ENCODE assay signal across 24 cellular contexts in genomic region chr6:47196113-47196512, GRCh38.
"Had no signal": no experiment of that assay in that cellular context is flagged by ENCODE, and none has a peak within 500 bp of the region (broad histone marks: within the 10 kb centered on the region; RNA-seq: fewer than 3 reads in every experiment).

No MANE protein-coding gene starts in this region.

- H3K4me1 Mint-ChIP-seq: activated T-helper 17 cell treated with anti-CD3 and anti-CD28 coated beads, Interleukin-2, amount 50 U/mL, for 72 hours; T-helper 17 cell had no signal

- DNase-seq: activated B cell treated with CpG ODN at 0.5 μM for 24 hours; activated CD4-positive, alpha-beta memory T cell treated with anti-CD3 and anti-CD28 coated beads for 36 hours; activated CD4-positive, alpha-beta T cell treated with anti-CD3 and anti-CD28 coated beads for 1 hour; activated CD8-positive, alpha-beta memory T cell treated with anti-CD3 and anti-CD28 coated beads for 24 hours; activated gamma-delta T cell; activated naive CD4-positive, alpha-beta T cell treated with anti-CD3 and anti-CD28 coated beads, Interleukin-2, amount 10 ng/mL, durations not matched to agents 7 days and 5 days; activated naive CD8-positive, alpha-beta T cell treated with anti-CD3 and anti-CD28 coated beads for 36 hours; activated T-cell treated with anti-CD3 and anti-CD28 coated beads, Interleukin-2, amount 50 U/mL, for 48 hours; brain microvascular endothelial cell; MG63; MV-4-11; NCI-H1092 treated with DMSO at 0.1 percent for 48 hours; NCI-H1417 treated with DMSO at 0.1 percent for 48 hours; NCI-H1694; NCI-H2029; NCI-H2107; NCI-H510A treated with DMSO at 0.1 percent for 48 hours; PC-3; T-helper 17 cell; T-helper 9 cell had no signal

- ATAC-seq: activated T-helper 17 cell treated with anti-CD3 and anti-CD28 coated beads, Interleukin-2, amount 50 U/mL, for 72 hours; PC-3; T-helper 17 cell had no signal

- H3K27ac ChIP-seq: brain microvascular endothelial cell, KMS-11 had no signal

- H3K9me3 ChIP-seq: MG63 had no signal

- H3K9ac ChIP-seq: KMS-11 had no signal

- H3K4me3 ChIP-seq: MG63 had no signal

- H3K36me3 Mint-ChIP-seq: activated CD4-positive, alpha-beta memory T cell treated with anti-CD3 and anti-CD28 coated beads for 36 hours; activated naive CD4-positive, alpha-beta T cell treated with anti-CD3 and anti-CD28 coated beads, Interleukin-2, amount 10 ng/mL, durations not matched to agents 7 days and 5 days; activated naive CD8-positive, alpha-beta T cell treated with anti-CD3 and anti-CD28 coated beads for 36 hours had no signal

- H3K27ac Mint-ChIP-seq: activated B cell treated with CpG ODN at 0.5 μM for 24 hours; activated CD4-positive, alpha-beta memory T cell treated with anti-CD3 and anti-CD28 coated beads for 36 hours; activated CD4-positive, alpha-beta T cell treated with anti-CD3 and anti-CD28 coated beads, Interleukin-2, amount 10 ng/mL, durations not matched to agents 24 days and 14 days; activated naive CD4-positive, alpha-beta T cell treated with anti-CD3 and anti-CD28 coated beads, Interleukin-2, amount 10 ng/mL, durations not matched to agents 7 days and 5 days; activated naive CD8-positive, alpha-beta T cell treated with anti-CD3 and anti-CD28 coated beads for 36 hours; activated T-helper 17 cell treated with anti-CD3 and anti-CD28 coated beads, Interleukin-2, amount 50 U/mL, for 72 hours; T-helper 17 cell had no signal

- H3K27me3 Mint-ChIP-seq: activated B cell treated with CpG ODN at 0.5 μM for 24 hours; activated CD4-positive, alpha-beta memory T cell treated with anti-CD3 and anti-CD28 coated beads for 36 hours; activated naive CD8-positive, alpha-beta T cell treated with anti-CD3 and anti-CD28 coated beads for 36 hours; activated T-helper 17 cell treated with anti-CD3 and anti-CD28 coated beads, Interleukin-2, amount 50 U/mL, for 72 hours; T-helper 17 cell had no signal

- H3K36me3 ChIP-seq: brain microvascular endothelial cell, MG63 had no signal

- H3K9me3 Mint-ChIP-seq: activated B cell treated with CpG ODN at 0.5 μM for 24 hours; activated CD4-positive, alpha-beta memory T cell treated with anti-CD3 and anti-CD28 coated beads for 36 hours; activated naive CD4-positive, alpha-beta T cell treated with anti-CD3 and anti-CD28 coated beads, Interleukin-2, amount 10 ng/mL, durations not matched to agents 7 days and 5 days; activated naive CD8-positive, alpha-beta T cell treated with anti-CD3 and anti-CD28 coated beads for 36 hours; activated T-helper 17 cell treated with anti-CD3 and anti-CD28 coated beads, Interleukin-2, amount 50 U/mL, for 72 hours had no signal

- H3K4me2 ChIP-seq: KMS-11 had no signal

- H3K27me3 ChIP-seq: brain microvascular endothelial cell, MG63 had no signal

- H3K4me3 Mint-ChIP-seq: activated B cell treated with CpG ODN at 0.5 μM for 24 hours; activated CD4-positive, alpha-beta memory T cell treated with anti-CD3 and anti-CD28 coated beads for 36 hours; activated CD4-positive, alpha-beta T cell treated with anti-CD3 and anti-CD28 coated beads, Interleukin-2, amount 10 ng/mL, durations not matched to agents 24 days and 14 days; activated naive CD4-positive, alpha-beta T cell treated with anti-CD3 and anti-CD28 coated beads, Interleukin-2, amount 10 ng/mL, durations not matched to agents 7 days and 5 days; activated naive CD8-positive, alpha-beta T cell treated with anti-CD3 and anti-CD28 coated beads for 36 hours; activated T-helper 17 cell treated with anti-CD3 and anti-CD28 coated beads, Interleukin-2, amount 50 U/mL, for 72 hours; T-helper 17 cell had no signal

- FAIRE-seq: RCC 7860 had no signal
